Comparison of ENCODE assay signal across 16 cellular contexts in genomic region chr6:91653324-91653723, GRCh38.
DNase-seq lines count a peak whose midpoint lies in the region; ATAC-seq, FAIRE-seq and TF ChIP-seq lines count a peak whose summit lies in the region.
"Had no signal": no experiment of that assay in that cellular context is flagged by ENCODE, and none has a peak within 500 bp of the region (broad histone marks: within the 10 kb centered on the region; RNA-seq: fewer than 3 reads in every experiment).

No MANE protein-coding gene starts in this region.

- ATAC-seq in HepG2 = no peak
- ATAC-seq in right lobe of liver = no peak
- ATAC-seq in naive thymus-derived CD8-positive, alpha-beta T cell = no peak

- H3K36me3 ChIP-seq in HepG2 (replicated peaks in 1 of 2; ENCODE audit: control insufficient read depth in 1 of 2, insufficient read depth in 2 of 2, low read length in 2 of 2) (no peaks in the 10 kb centered on the region), right lobe of liver (no peaks in the 10 kb centered on the region)
- H3K36me3 ChIP-seq in CD8-positive, alpha-beta memory T cell (ENCODE audit: insufficient read depth, low read length) = no peaks in the 10 kb centered on the region

- no peaks in the 10 kb centered on the region for H3K4me1 ChIP-seq in HepG2 (ENCODE audit: insufficient read depth, low read length)
- H3K4me1 ChIP-seq in right lobe of liver = peaks cover 0 to 17% (median 4%) of the 10 kb centered on the region in 4 donors
- no peaks in the 10 kb centered on the region for H3K4me1 ChIP-seq in CD8-positive, alpha-beta memory T cell (ENCODE audit: insufficient read depth, low read length)

- H3K9me3 ChIP-seq in HepG2 (ENCODE audit: low read length) (no peaks in the 10 kb centered on the region), right lobe of liver (no peaks in the 10 kb centered on the region)
- no peaks in the 10 kb centered on the region for H3K9me3 ChIP-seq in CD8-positive, alpha-beta memory T cell (ENCODE audit: low read length)

- no peak for TF ChIP-seq CTCF in HepG2 (CRISPR knock-in tag; IDR thresholded peaks at IDR 0.05)
- no peak for TF ChIP-seq CTCF in right lobe of liver (IDR thresholded peaks at IDR 0.05)
- TF ChIP-seq CTCF in brain (conservative IDR thresholded peaks at IDR 0.05) = no peak

- WGBS in HepG2 (ENCODE audit: low lambda C conversion rate) = 0% methylated on average over 4 of the region's 4 CpGs
- WGBS in right lobe of liver (ENCODE audit: insufficient coverage, low coverage, low lambda C conversion rate, missing lambda C conversion rate) = 70% methylated on average over 4 of the region's 4 CpGs

- FAIRE-seq in HepG2 (lab: Jason Lieb, UNC) = no peak
- no peak for FAIRE-seq in H54 (lab: Jason Lieb, UNC)
- FAIRE-seq: GM19239 had no signal

- no peaks in the 10 kb centered on the region for H3K79me2 ChIP-seq in HepG2 (ENCODE audit: insufficient read depth, low read length)

- CTCF ChIA-PET in HepG2 (lab: Yijun Ruan, JAX; ENCODE audit: low intra/inter-chr PET ratio, low total read pairs) = no interaction called here
- CTCF ChIA-PET in CD8-positive, alpha-beta memory T cell (lab: Charles Lee) = no interaction called here

- no peak for TF ChIP-seq POLR2A in HepG2 (IDR thresholded peaks at IDR 0.05; ENCODE audit: insufficient read depth in 1 of 2, low read depth in 2 of 2, low read length in 2 of 2)
- TF ChIP-seq POLR2A in right lobe of liver (IDR thresholded peaks at IDR 0.05) = no peak
- TF ChIP-seq POLR2A in H54 (IDR thresholded peaks at IDR 0.05; ENCODE audit: low read depth, low read length) = no peak

- BruUV-seq in HepG2 (replicated peaks; lab: Mats Ljungman, UMichigan) = no TSS peak

- H4K20me1 ChIP-seq in HepG2 (ENCODE audit: insufficient read depth, low read length) = no peaks in the 10 kb centered on the region

- H3K27me3 ChIP-seq in HepG2 (ENCODE audit: control insufficient read depth in 1 of 2, insufficient read depth in 2 of 2, low read length in 2 of 2) (no peaks in the 10 kb centered on the region), right lobe of liver (no peaks in the 10 kb centered on the region)
- H3K27me3 ChIP-seq in CD8-positive, alpha-beta memory T cell (ENCODE audit: insufficient read depth, low read length, poor library complexity, severe bottlenecking) = no peaks in the 10 kb centered on the region

- H3K27ac ChIP-seq in HepG2 (ENCODE audit: extremely low read length, insufficient read depth, low read length) = no peak overlapping the region
- no peak overlapping the region for H3K27ac ChIP-seq in right lobe of liver
- H3K27ac ChIP-seq in CD8-positive, alpha-beta memory T cell (ENCODE audit: low read depth, low read length) = no peak overlapping the region
- H3K27ac ChIP-seq: 22Rv1, GM23248, KMS-11, PC-9, RWPE1 had no signal

- no peaks in the 10 kb centered on the region for H3K36me3 Mint-ChIP-seq in brain
- no peaks in the 10 kb centered on the region for H3K36me3 Mint-ChIP-seq in naive thymus-derived CD8-positive, alpha-beta T cell
- no peaks in the 10 kb centered on the region for H3K36me3 Mint-ChIP-seq in CD8-positive, alpha-beta memory T cell

- H2AFZ ChIP-seq in HepG2 (ENCODE audit: low read length) = no peak overlapping the region
- H2AFZ ChIP-seq: GM23248, PC-9 had no signal

- H3K4me1 Mint-ChIP-seq in brain = peaks cover 47% of the 10 kb centered on the region
- no peaks in the 10 kb centered on the region for H3K4me1 Mint-ChIP-seq in naive thymus-derived CD8-positive, alpha-beta T cell
- H3K4me1 Mint-ChIP-seq in CD8-positive, alpha-beta memory T cell = no peaks in the 10 kb centered on the region

- peaks cover 0 to 4% (median 2%) of the 10 kb centered on the region in 5 experiments for H3K9me3 Mint-ChIP-seq in brain
- H3K9me3 Mint-ChIP-seq in naive thymus-derived CD8-positive, alpha-beta T cell = peaks cover 0 to 12% (median 2%) of the 10 kb centered on the region in 9 donors
- peaks cover 0 to 12% (median 3%) of the 10 kb centered on the region in 5 donors for H3K9me3 Mint-ChIP-seq in CD8-positive, alpha-beta memory T cell
- H3K9me3 Mint-ChIP-seq: T-helper 1 cell treated with Interleukin-12 subunit alpha and Interleukin-12 subunit beta and Interleukin-4 antibody, amounts not matched to agents 30 μg/mL and 1 μg/mL, for 36 hours had no signal

- peak overlapping the region in 1 of 5 experiments; percentile 58 for H3K4me3 Mint-ChIP-seq in brain
- no peak overlapping the region for H3K4me3 Mint-ChIP-seq in naive thymus-derived CD8-positive, alpha-beta T cell
- H3K4me3 Mint-ChIP-seq in CD8-positive, alpha-beta memory T cell = no peak overlapping the region
- H3K4me3 Mint-ChIP-seq: T-helper 1 cell treated with Interleukin-12 subunit alpha and Interleukin-12 subunit beta and Interleukin-4 antibody, amounts not matched to agents 30 μg/mL and 1 μg/mL, for 36 hours had no signal

- no peak for TF ChIP-seq RAD21 in HepG2 (CRISPR knock-in tag; IDR thresholded peaks at IDR 0.05)

- intact Hi-C loops in HepG2 (cut with micrococcal nuclease; ENCODE audit: unreplicated experiment) (no loop called here), right lobe of liver (cut with DNase I) (no loop called here)

- peak overlapping the region in 4 of 5 experiments; percentile 61 to 92 (median 68) for H3K27ac Mint-ChIP-seq in brain
- no peak overlapping the region for H3K27ac Mint-ChIP-seq in naive thymus-derived CD8-positive, alpha-beta T cell
- H3K27ac Mint-ChIP-seq in CD8-positive, alpha-beta memory T cell = no peak overlapping the region
- H3K27ac Mint-ChIP-seq: T-helper 1 cell treated with Interleukin-12 subunit alpha and Interleukin-12 subunit beta and Interleukin-4 antibody, amounts not matched to agents 30 μg/mL and 1 μg/mL, for 36 hours had no signal

- H3K4me3 ChIP-seq in HepG2 (replicated peaks in 1 of 3; ENCODE audit: insufficient read depth in 1 of 3, low read depth in 2 of 3, low read length in 3 of 3) (no peak overlapping the region), right lobe of liver (no peak overlapping the region)
- H3K4me3 ChIP-seq in CD8-positive, alpha-beta memory T cell (ENCODE audit: low read length) = no peak overlapping the region
- H3K4me3 ChIP-seq: GM23248, PC-9 had no signal

- no peak overlapping the region for H3K4me2 ChIP-seq in HepG2 (ENCODE audit: low read depth, low read length)
- H3K4me2 ChIP-seq: KMS-11, PC-9 had no signal

- H3K27me3 Mint-ChIP-seq in brain = peaks cover 4% of the 10 kb centered on the region
- H3K27me3 Mint-ChIP-seq in naive thymus-derived CD8-positive, alpha-beta T cell = peaks cover 0 to 2% (median 0%) of the 10 kb centered on the region in 5 donors
- H3K27me3 Mint-ChIP-seq in CD8-positive, alpha-beta memory T cell = peaks cover 0 to 3% of the 10 kb centered on the region in 2 donors

- POLR2A ChIA-PET in HepG2 (lab: Yijun Ruan, JAX) = no interaction called here
- POLR2A ChIA-PET in naive thymus-derived CD8-positive, alpha-beta T cell (lab: Charles Lee) = no interaction called here
- POLR2A ChIA-PET in CD8-positive, alpha-beta memory T cell (lab: Charles Lee) = no interaction called here

- TF ChIP-seq EP300 in HepG2 (IDR thresholded peaks at IDR 0.05; ENCODE audit: low read depth in 2 of 2, low read length in 2 of 2) = no peak
- no peak for TF ChIP-seq EP300 in HepG2 (CRISPR knock-in tag; IDR thresholded peaks at IDR 0.05; ENCODE audit: borderline replicate concordance)

- no peak overlapping the region for H3K9ac ChIP-seq in HepG2 (ENCODE audit: insufficient read depth, low read depth, low read length)
- H3K9ac ChIP-seq: GM23248, KMS-11 had no signal

- in situ Hi-C loops in HepG2 (cut with HindIII; ENCODE audit: extremely low pct_ligation_motif_present, low pct_unique_long_range_greater_than_20kb) = no loop called here

- DNase-seq in NCI-H1105 treated with DMSO at 0.1 percent for 48 hours (lab: John Stamatoyannopoulos, UW) = peak; percentile 55
- no peak for DNase-seq in NCI-H1105 (lab: John Stamatoyannopoulos, UW)
- DNase-seq in HepG2 (ENCODE audit: low spot score) = no peak
- no peak for DNase-seq in right lobe of liver
- no peak for DNase-seq in H54 (ENCODE audit: insufficient read length, low spot score)
- DNase-seq in naive thymus-derived CD8-positive, alpha-beta T cell = no peak
- DNase-seq in CD8-positive, alpha-beta memory T cell = no peak
- DNase-seq: GDM1, GM23248, PC-9 had no signal

TF ChIP-seq in HepG2, 621 proteins besides CTCF, POLR2A, EP300 and RAD21:
- TF ChIP-seq MAFK (conservative IDR thresholded peaks at IDR 0.05 in 1 of 2, IDR thresholded peaks at IDR 0.05 in 1 of 2; ENCODE audit: low read length in 2 of 2) (peak; percentile 58 to 84), ARNT2 (CRISPR knock-in tag; IDR thresholded peaks at IDR 0.05; ENCODE audit: low read depth) (no peak), MAFF (IDR thresholded peaks at IDR 0.05; ENCODE audit: low read depth, low read length) (peak; percentile 67)

Comparison
In these comparisons a context has a peak if more than half of its experiments do, and no peak if none do; other contexts are left out.
1. H3K27ac Mint-ChIP-seq: peak in brain (4 of 5); none in naive thymus-derived CD8-positive, alpha-beta T cell (0 of 10) and CD8-positive, alpha-beta memory T cell (0 of 8).